In the genomic region with DNA sequence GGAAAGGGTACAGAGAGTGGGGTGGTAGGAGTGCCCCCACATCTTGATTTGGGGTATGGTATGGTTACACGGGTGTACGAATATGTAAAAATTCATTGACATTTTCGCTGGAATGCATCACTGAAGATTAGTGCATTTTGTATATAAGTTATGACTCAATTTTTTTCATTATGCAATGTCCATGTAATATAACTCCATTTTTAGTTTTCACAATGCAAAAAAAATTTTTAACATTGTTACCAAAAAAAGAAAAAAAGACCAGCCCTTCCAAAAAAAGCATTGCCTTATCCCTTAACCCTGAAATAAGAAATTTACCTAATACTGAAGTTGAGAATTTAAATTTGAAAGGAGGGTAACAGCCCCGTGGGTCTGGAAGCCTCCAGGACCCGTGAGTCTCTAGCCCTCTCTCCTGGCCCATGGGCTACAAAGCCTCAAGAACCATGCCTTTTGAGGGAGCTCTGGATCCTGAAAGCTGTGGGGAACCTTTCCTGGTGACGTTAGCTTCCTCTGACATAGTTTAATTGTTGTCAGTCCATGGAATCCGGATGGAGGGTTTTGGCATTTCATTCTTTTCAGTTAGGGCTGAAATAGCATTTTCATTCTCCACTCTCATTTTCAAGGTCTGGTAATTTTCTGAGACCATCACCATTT, we compare ENCODE assay signal across 17 cellular contexts. TPM values are rescaled to one million over a fixed set of nuclear protein-coding genes. Genes with fewer than 3 reads are reported as not detected.
DNase-seq lines count a peak whose midpoint lies in the region; ATAC-seq and TF ChIP-seq lines count a peak whose summit lies in the region.
"Had no signal": no experiment of that assay in that cellular context is flagged by ENCODE, and none has a peak within 500 bp of the region (broad histone marks: within the 10 kb centered on the region; RNA-seq: fewer than 3 reads in every experiment).

No MANE protein-coding gene starts in this region.

- 0 out of 2 replicates have a peak, but pooled peaks cover 3% of the 10 kb centered on the region for H3K9me3 Mint-ChIP-seq in WTC11
- H3K9me3 Mint-ChIP-seq in endothelial cell (ENCODE audit: unreplicated experiment), result no peaks in the 10 kb centered on the region
- H3K9me3 Mint-ChIP-seq: activated naive CD4-positive, alpha-beta T cell treated with anti-CD3 and anti-CD28 coated beads for 36 hours had no signal

- DNase-seq in H7 (peak; percentile 46), WTC11 (ENCODE audit: low spot score) (no peak), endothelial cell (ENCODE audit: low spot score) (no peak), retinal pigment epithelial cell (ENCODE audit: low read depth) (no peak), GOT3 (lab: John Stamatoyannopoulos, UW) (no peak), G401 (ENCODE audit: low spot score) (no peak)
- DNase-seq: activated CD4-positive, alpha-beta T cell treated with anti-CD3 and anti-CD28 coated beads, Interleukin-2, amount 50 U/mL, for 4 hours; activated naive CD4-positive, alpha-beta T cell treated with anti-CD3 and anti-CD28 coated beads for 36 hours; activated T-cell treated with anti-CD3 and anti-CD28 coated beads for 4 hours; dorsolateral prefrontal cortex; heart left ventricle; naive B cell; NCI-H1436; stimulated activated CD4-positive, alpha-beta T cell treated with anti-CD3 and anti-CD28 coated beads, Interleukin-2, amount 100 ng/mL, for 24 hours; uterus had no signal

- H3K36me3 Mint-ChIP-seq in WTC11, result no peaks in the 10 kb centered on the region
- H3K36me3 Mint-ChIP-seq in endothelial cell (ENCODE audit: low read depth, unreplicated experiment), result no peaks in the 10 kb centered on the region
- H3K36me3 Mint-ChIP-seq: naive B cell had no signal

- H3K4me1 Mint-ChIP-seq in WTC11, result peaks cover 47% of the 10 kb centered on the region
- peaks cover 38% of the 10 kb centered on the region for H3K4me1 Mint-ChIP-seq in endothelial cell (ENCODE audit: unreplicated experiment)
- H3K4me1 Mint-ChIP-seq: naive B cell had no signal

- no peak overlapping the region for H3K4me3 ChIP-seq in H7 (ENCODE audit: insufficient read depth, low read depth, low read length)
- no peak overlapping the region for H3K4me3 ChIP-seq in retinal pigment epithelial cell (ENCODE audit: low read length)
- H3K4me3 ChIP-seq: dorsolateral prefrontal cortex, heart left ventricle, lung, uterus had no signal

- CTCF ChIA-PET in WTC11 (lab: Charles Lee), result interaction anchor here (0.6 to 1.9 kb wide), 16 partner anchors 11 to 265 kb away, joined by 3 to 7 read pairs (median 4); a partner anchor contains a TSS

- in situ Hi-C loops in G401 (cut with HindIII; ENCODE audit: low sequenced_read_pairs), result no loop called here

- H3K27ac Mint-ChIP-seq in WTC11, result no peak overlapping the region
- H3K27ac Mint-ChIP-seq in endothelial cell (ENCODE audit: unreplicated experiment), result peak overlapping the region; percentile 91
- H3K27ac Mint-ChIP-seq: activated naive CD4-positive, alpha-beta T cell treated with anti-CD3 and anti-CD28 coated beads for 36 hours had no signal

- no peak for TF ChIP-seq CTCF in WTC11 (IDR thresholded peaks at IDR 0.05)
- no peak for TF ChIP-seq CTCF in endothelial cell (IDR thresholded peaks at IDR 0.05; ENCODE audit: unreplicated experiment)
- peak; percentile 2 for TF ChIP-seq CTCF in retinal pigment epithelial cell (conservative IDR thresholded peaks at IDR 0.05; ENCODE audit: low read depth, low read length)

- H3K27me3 Mint-ChIP-seq in WTC11 (ENCODE audit: low read depth), result no peaks in the 10 kb centered on the region
- peaks cover 1% of the 10 kb centered on the region for H3K27me3 Mint-ChIP-seq in endothelial cell (ENCODE audit: unreplicated experiment)

- no peaks in the 10 kb centered on the region for H3K27me3 ChIP-seq in H7 (ENCODE audit: control insufficient read depth, insufficient read depth, low read length)
- H3K27me3 ChIP-seq: heart left ventricle, uterus had no signal

- H3K36me3 ChIP-seq in H7 (replicated peaks; ENCODE audit: control insufficient read depth, insufficient read depth, low read length), result no peaks in the 10 kb centered on the region
- H3K36me3 ChIP-seq: heart left ventricle, uterus had no signal

- H3K4me3 Mint-ChIP-seq in WTC11 (no peak overlapping the region), endothelial cell (ENCODE audit: unreplicated experiment) (no peak overlapping the region)
- H3K4me3 Mint-ChIP-seq: activated naive CD4-positive, alpha-beta T cell treated with anti-CD3 and anti-CD28 coated beads for 36 hours had no signal

- POLR2A ChIA-PET in WTC11 (lab: Charles Lee), result no interaction called here

- ATAC-seq in WTC11 (peak; percentile 52), GM21528 (IDR thresholded peaks at IDR 0.05; ENCODE audit: low FRiP score, unreplicated experiment) (no peak)

TF ChIP-seq in WTC11, 78 proteins besides CTCF, POLR2A, EP300 and RAD21:
- TF ChIP-seq GTF2I (CRISPR knock-in tag; conservative IDR thresholded peaks at IDR 0.05) (no peak), IRF2 (CRISPR knock-in tag; IDR thresholded peaks at IDR 0.05; ENCODE audit: borderline replicate concordance, low read depth) (no peak), KAT7 (CRISPR knock-in tag; IDR thresholded peaks at IDR 0.05; ENCODE audit: borderline replicate concordance) (no peak), OVOL2 (CRISPR knock-in tag; IDR thresholded peaks at IDR 0.05; ENCODE audit: borderline replicate concordance) (no peak), ETV6 (CRISPR knock-in tag; IDR thresholded peaks at IDR 0.05) (no peak)
- TF ChIP-seq, protein P1, sequence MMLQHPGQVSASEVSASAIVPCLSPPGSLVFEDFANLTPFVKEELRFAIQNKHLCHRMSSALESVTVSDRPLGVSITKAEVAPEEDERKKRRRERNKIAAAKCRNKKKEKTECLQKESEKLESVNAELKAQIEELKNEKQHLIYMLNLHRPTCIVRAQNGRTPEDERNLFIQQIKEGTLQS (CRISPR knock-in tag; conservative IDR thresholded peaks at IDR 0.05), result no peak
- TF ChIP-seq, protein P2, sequence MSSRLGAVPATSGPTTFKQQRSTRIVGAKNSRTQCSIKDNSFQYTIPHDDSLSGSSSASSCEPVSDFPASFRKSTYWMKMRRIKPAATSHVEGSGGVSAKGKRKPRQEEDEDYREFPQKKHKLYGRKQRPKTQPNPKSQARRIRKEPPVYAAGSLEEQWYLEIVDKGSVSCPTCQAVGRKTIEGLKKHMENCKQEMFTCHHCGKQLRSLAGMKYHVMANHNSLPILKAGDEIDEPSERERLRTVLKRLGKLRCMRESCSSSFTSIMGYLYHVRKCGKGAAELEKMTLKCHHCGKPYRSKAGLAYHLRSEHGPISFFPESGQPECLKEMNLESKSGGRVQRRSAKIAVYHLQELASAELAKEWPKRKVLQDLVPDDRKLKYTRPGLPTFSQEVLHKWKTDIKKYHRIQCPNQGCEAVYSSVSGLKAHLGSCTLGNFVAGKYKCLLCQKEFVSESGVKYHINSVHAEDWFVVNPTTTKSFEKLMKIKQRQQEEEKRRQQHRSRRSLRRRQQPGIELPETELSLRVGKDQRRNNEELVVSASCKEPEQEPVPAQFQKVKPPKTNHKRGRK (CRISPR knock-in tag; IDR thresholded peaks at IDR 0.05; ENCODE audit: borderline replicate concordance), result no peak
- TF ChIP-seq, protein P3, sequence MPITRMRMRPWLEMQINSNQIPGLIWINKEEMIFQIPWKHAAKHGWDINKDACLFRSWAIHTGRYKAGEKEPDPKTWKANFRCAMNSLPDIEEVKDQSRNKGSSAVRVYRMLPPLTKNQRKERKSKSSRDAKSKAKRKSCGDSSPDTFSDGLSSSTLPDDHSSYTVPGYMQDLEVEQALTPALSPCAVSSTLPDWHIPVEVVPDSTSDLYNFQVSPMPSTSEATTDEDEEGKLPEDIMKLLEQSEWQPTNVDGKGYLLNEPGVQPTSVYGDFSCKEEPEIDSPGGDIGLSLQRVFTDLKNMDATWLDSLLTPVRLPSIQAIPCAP (CRISPR knock-in tag; IDR thresholded peaks at IDR 0.05), result no peak
- TF ChIP-seq, protein P4, sequence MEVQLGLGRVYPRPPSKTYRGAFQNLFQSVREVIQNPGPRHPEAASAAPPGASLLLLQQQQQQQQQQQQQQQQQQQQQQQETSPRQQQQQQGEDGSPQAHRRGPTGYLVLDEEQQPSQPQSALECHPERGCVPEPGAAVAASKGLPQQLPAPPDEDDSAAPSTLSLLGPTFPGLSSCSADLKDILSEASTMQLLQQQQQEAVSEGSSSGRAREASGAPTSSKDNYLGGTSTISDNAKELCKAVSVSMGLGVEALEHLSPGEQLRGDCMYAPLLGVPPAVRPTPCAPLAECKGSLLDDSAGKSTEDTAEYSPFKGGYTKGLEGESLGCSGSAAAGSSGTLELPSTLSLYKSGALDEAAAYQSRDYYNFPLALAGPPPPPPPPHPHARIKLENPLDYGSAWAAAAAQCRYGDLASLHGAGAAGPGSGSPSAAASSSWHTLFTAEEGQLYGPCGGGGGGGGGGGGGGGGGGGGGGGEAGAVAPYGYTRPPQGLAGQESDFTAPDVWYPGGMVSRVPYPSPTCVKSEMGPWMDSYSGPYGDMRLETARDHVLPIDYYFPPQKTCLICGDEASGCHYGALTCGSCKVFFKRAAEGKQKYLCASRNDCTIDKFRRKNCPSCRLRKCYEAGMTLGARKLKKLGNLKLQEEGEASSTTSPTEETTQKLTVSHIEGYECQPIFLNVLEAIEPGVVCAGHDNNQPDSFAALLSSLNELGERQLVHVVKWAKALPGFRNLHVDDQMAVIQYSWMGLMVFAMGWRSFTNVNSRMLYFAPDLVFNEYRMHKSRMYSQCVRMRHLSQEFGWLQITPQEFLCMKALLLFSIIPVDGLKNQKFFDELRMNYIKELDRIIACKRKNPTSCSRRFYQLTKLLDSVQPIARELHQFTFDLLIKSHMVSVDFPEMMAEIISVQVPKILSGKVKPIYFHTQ (CRISPR knock-in tag; IDR thresholded peaks at IDR 0.05), result no peak
- TF ChIP-seq, protein P5, sequence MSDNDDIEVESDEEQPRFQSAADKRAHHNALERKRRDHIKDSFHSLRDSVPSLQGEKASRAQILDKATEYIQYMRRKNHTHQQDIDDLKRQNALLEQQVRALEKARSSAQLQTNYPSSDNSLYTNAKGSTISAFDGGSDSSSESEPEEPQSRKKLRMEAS (CRISPR knock-in tag; IDR thresholded peaks at IDR 0.05), result no peak

RNA-seq across cellular contexts. Expression of a gene that starts 55.6 kb away (rescaled TPM):
- total RNA-seq in H7 (2014; rRNA removed; shearing (Covaris generic)), result 161 and 169 TPM in 2 replicates
- total RNA-seq in WTC11 (2021) (196 to 198 TPM (median 197 TPM) in 3 replicates), endothelial cell (ENCODE audit: unreplicated experiment) (130 TPM)
- 78.8 and 90.9 TPM in 2 replicates for total RNA-seq in G401 (2014; rRNA removed; shearing (Covaris generic))
